In genomic region chr2:74458957-74459290, GRCh38 we compare ENCODE assay signal across 8 cellular contexts. TPM values are rescaled to one million over a fixed set of nuclear protein-coding genes. Genes with fewer than 3 reads are reported as not detected.
A peak's percentile ranks its signal among the peaks of the same experiment; 100 is the strongest.
DNase-seq lines count a peak whose midpoint lies in the region; ATAC-seq, FAIRE-seq and TF ChIP-seq lines count a peak whose summit lies in the region.

No MANE protein-coding gene starts in this region.

- peak overlapping the region; percentile 87 for H3K4me2 ChIP-seq in K562 (ENCODE audit: insufficient read depth, low read length)

- no peaks in the 10 kb centered on the region for H3K9me1 ChIP-seq in K562 (ENCODE audit: control insufficient read depth, insufficient read depth, low read length)

- H3K27ac ChIP-seq in heart right ventricle (peak overlapping the region in 9 of 10 donors; percentile 73 to 98 (median 79)), K562 (ENCODE audit: extremely low read depth, low read depth, low read length) (no peak overlapping the region), lower lobe of right lung (peak overlapping the region; percentile 81), urinary bladder (ENCODE audit: low read depth) (no peak overlapping the region)

- TF ChIP-seq POLR2A in K562 (conservative IDR thresholded peaks at IDR 0.05) (no peak), GM12891 (IDR thresholded peaks at IDR 0.05; ENCODE audit: low read depth, low read length) (no peak)

- H4K20me1 ChIP-seq in K562 (replicated peaks; ENCODE audit: control insufficient read depth, insufficient read depth, low read length) = no peaks in the 10 kb centered on the region; the same call in 1 of the 2 replicates

- WGBS in heart right ventricle, 2 donors = 2 to 3% methylated on average over 9 of the region's 9 CpGs
- 5% methylated on average over 9 of the region's 9 CpGs for WGBS in K562 (ENCODE audit: insufficient coverage, low coverage, missing lambda C conversion rate)
- WGBS in urinary bladder = 2% methylated on average over 9 of the region's 9 CpGs

- FAIRE-seq in K562 (lab: Jason Lieb, UNC) (no peak), GM12891 (lab: Jason Lieb, UNC) (no peak)

- H3K9me3 ChIP-seq in heart right ventricle (no peaks in the 10 kb centered on the region), K562 (replicated peaks; ENCODE audit: control insufficient read depth, insufficient read depth, low read depth, low read length) (no peaks in the 10 kb centered on the region), lower lobe of right lung (no peaks in the 10 kb centered on the region)

- peak overlapping the region; percentile 28; the same call in 1 of the 2 replicates for H2AFZ ChIP-seq in K562 (ENCODE audit: low read depth, low read length)

- intact Hi-C loops in heart right ventricle (cut with DNase I) (loop anchor here in 2 of 10 donors (1.0 kb wide), 2 partner anchors 13 to 48 kb away; partner anchors contain the start of genes MRPL53 (in 1 of the 2) and PCGF1 (in 1 of the 2)), Right ventricle myocardium superior (cut with DNase I) (no loop called here), K562 (cut with micrococcal nuclease) (no loop called here), lower lobe of right lung (cut with DNase I) (no loop called here)

- CTCF ChIA-PET in K562 (lab: Yijun Ruan, JAX; ENCODE audit: low intra/inter-chr PET ratio) = no interaction called here

- H3K79me2 ChIP-seq in K562 (ENCODE audit: control insufficient read depth, insufficient read depth, low read length) = peaks cover 15% of the 10 kb centered on the region; the same call in 1 of the 3 replicates

- POLR2A ChIA-PET in K562 (lab: Yijun Ruan, JAX) = interaction anchor here (0.6 to 2.5 kb wide), 8 partner anchors 8 to 135 kb away, joined by 3 to 12 read pairs (median 4); partner anchors contain the start of genes AUP1 and HTRA2

- no peak for TF ChIP-seq EP300 in K562 (IDR thresholded peaks at IDR 0.05; ENCODE audit: low read length)

- BruUV-seq in K562 (replicated peaks; lab: Mats Ljungman, UMichigan) = no TSS peak

- H3K36me3 ChIP-seq in heart right ventricle = peaks cover 0 to 35% (median 6%) of the 10 kb centered on the region in 9 donors
- peaks cover 35% of the 10 kb centered on the region for H3K36me3 ChIP-seq in K562 (ENCODE audit: control insufficient read depth, insufficient read depth, low read length)
- peaks cover 24% of the 10 kb centered on the region for H3K36me3 ChIP-seq in lower lobe of right lung
- no peaks in the 10 kb centered on the region for H3K36me3 ChIP-seq in urinary bladder (ENCODE audit: insufficient read depth)

- peaks cover 14 to 48% (median 39%) of the 10 kb centered on the region in 9 donors for H3K4me1 ChIP-seq in heart right ventricle
- peaks cover 7 to 36% of the 10 kb centered on the region in 2 experiments for H3K4me1 ChIP-seq in K562 (replicated peaks in 1 of 2; ENCODE audit: control insufficient read depth in 2 of 2, insufficient read depth in 2 of 2, low read length in 2 of 2)
- H3K4me1 ChIP-seq in lower lobe of right lung = peaks cover 44% of the 10 kb centered on the region
- no peaks in the 10 kb centered on the region for H3K4me1 ChIP-seq in urinary bladder (ENCODE audit: insufficient read depth)

- H3K9ac ChIP-seq in K562 (ENCODE audit: insufficient read depth in 1 of 2, low read depth in 2 of 2, low read length in 2 of 2) = peak overlapping the region; percentile 37 to 85; a peak in 3 of 4 replicates

- H3K27me3 ChIP-seq in heart right ventricle (no peaks in the 10 kb centered on the region), K562 (ENCODE audit: control insufficient read depth in 2 of 2, insufficient read depth in 2 of 2, low read length in 2 of 2) (no peaks in the 10 kb centered on the region), lower lobe of right lung (ENCODE audit: low read depth) (no peaks in the 10 kb centered on the region)

- DNase-seq in heart right ventricle (no peak), Right ventricle myocardium superior (no peak), K562 (ENCODE audit: extremely low read depth in 1 of 4, low spot score in 3 of 4) (no peak), lower lobe of right lung (no peak), GM12891 (ENCODE audit: insufficient read length, low spot score) (no peak), GM10266 (ENCODE audit: extremely low spot score) (no peak), mucosa of gallbladder (ENCODE audit: low spot score) (no peak)

- ATAC-seq in heart right ventricle (no peak), Right ventricle myocardium superior (ENCODE audit: poor library complexity) (no peak), K562 (no peak), lower lobe of right lung (no peak)

- in situ Hi-C loops in K562 (cut with MboI) = no loop called here

- peak overlapping the region; percentile 50 to 90 (median 79) for H3K4me3 ChIP-seq in heart right ventricle
- H3K4me3 ChIP-seq in K562 = peak overlapping the region; percentile 53
- H3K4me3 ChIP-seq in lower lobe of right lung = peak overlapping the region; percentile 74
- peak overlapping the region; percentile 52 for H3K4me3 ChIP-seq in urinary bladder (ENCODE audit: low read depth, low read length)

- TF ChIP-seq RAD21 in K562 (CRISPR knock-in tag; conservative IDR thresholded peaks at IDR 0.05 in 1 of 2, IDR thresholded peaks at IDR 0.05 in 1 of 2) = no peak

- TF ChIP-seq CTCF in heart right ventricle (IDR thresholded peaks at IDR 0.05) (no peak), K562 (IDR thresholded peaks at IDR 0.05 in 2 of 3, conservative IDR thresholded peaks at IDR 0.05 in 1 of 3; ENCODE audit: insufficient read depth in 2 of 3, low read depth in 1 of 3, low read length in 3 of 3) (no peak), lower lobe of right lung (IDR thresholded peaks at IDR 0.05) (no peak), GM10266 (IDR thresholded peaks at IDR 0.05; ENCODE audit: control insufficient read depth, insufficient read depth, low read depth, missing control alignments) (no peak)

RNA-seq across cellular contexts. Expression of gene WBP1, which starts 0.7 kb away (rescaled TPM):
- total RNA-seq in heart right ventricle = 10 to 100 TPM; 34.8 to 54.1 (median 45.8) TPM
- 10 to 100 TPM; 39.4 to 59.8 TPM for polyA plus RNA-seq in heart right ventricle
- total RNA-seq in Right ventricle myocardium superior = 42.4 TPM
- total RNA-seq in K562 (2011; cell fraction: chromatin; rRNA removed; ENCODE audit: low replicate concordance) = 26.2 and 59.3 TPM in 2 replicates
- total RNA-seq in K562 (2011; cell fraction: nucleolus; rRNA removed) = 35.9 and 44.2 TPM in 2 replicates
- 43.1 and 47.5 TPM in 2 replicates for total RNA-seq in K562 (2011; cell fraction: nucleoplasm; rRNA removed)
- 12.9 and 14.2 TPM in 2 replicates for total RNA-seq in K562 (2014; rRNA removed)
- 6.8 and 9.0 TPM in 2 replicates for total RNA-seq in K562 (2014; rRNA removed; fragmentation: Illumina TruSeq; extraction: Trizol)
- total RNA-seq in K562 (2015; rRNA removed; fragmentation: Illumina TruSeq; extraction: Trizol) = 10.3 TPM in 2 replicates
- total RNA-seq in K562 (2021) = 21.4 and 21.5 TPM in 2 replicates
- 19.9 and 21.9 TPM in 2 replicates for polyA plus RNA-seq in K562 (2011; rRNA removed)
- polyA plus RNA-seq in K562 (2011; cell fraction: cytosol; rRNA removed) = 25.5 and 43.6 TPM in 2 replicates
- polyA plus RNA-seq in K562 (2011; cell fraction: nucleus; rRNA removed) = 176 and 310 TPM in 2 replicates
- 25.5 and 36.8 TPM in 2 replicates for polyA plus RNA-seq in K562 (2012)
- 19.8 and 20.5 TPM in 2 replicates for polyA plus RNA-seq in K562 (2014; fragmentation: Illumina TruSeq; extraction: Trizol)
- polyA plus RNA-seq in K562 (2014; fragmentation: Nextera tagmentation; extraction: Ambion mirVana) = 1 to 10 TPM; 1.9 to 2.1 TPM
- 27.7 and 34.5 TPM in 2 replicates for polyA plus RNA-seq in K562 (2014; rRNA removed)
- polyA minus RNA-seq in K562 (2011; rRNA and poly(A)+ RNA removed) = 5.8 and 7.0 TPM in 2 replicates
- polyA minus RNA-seq in K562 (2011; cell fraction: cytosol; rRNA and poly(A)+ RNA removed) = 3.4 and 5.9 TPM in 2 replicates
- 17.2 and 23.6 TPM in 2 replicates for polyA minus RNA-seq in K562 (2011; cell fraction: nucleus; rRNA and poly(A)+ RNA removed)
- total RNA-seq in lower lobe of right lung = 60.1 TPM
- 23.1 TPM for total RNA-seq in urinary bladder
- 99.3 TPM for polyA plus RNA-seq in urinary bladder
- 66.8 TPM for polyA plus RNA-seq in GM12891 (2012; ENCODE audit: low read depth, missing spikeins)
- total RNA-seq in mucosa of gallbladder = 132 TPM

RNA-seq across cellular contexts. Expression of gene INO80B, which starts 4.0 kb away (rescaled TPM):
- 10 to 100 TPM in 9 of 10 donors, 1 to 10 TPM in 1; 8.9 to 22.0 (median 19.4) TPM for total RNA-seq in heart right ventricle
- 10 to 100 TPM; 29.6 to 40.7 TPM for polyA plus RNA-seq in heart right ventricle
- 19.6 TPM for total RNA-seq in Right ventricle myocardium superior
- total RNA-seq in K562 (2011; cell fraction: chromatin; rRNA removed; ENCODE audit: low replicate concordance) = 23.9 and 33.5 TPM in 2 replicates
- total RNA-seq in K562 (2011; cell fraction: nucleolus; rRNA removed) = 19.1 and 19.8 TPM in 2 replicates
- 14.8 and 21.1 TPM in 2 replicates for total RNA-seq in K562 (2011; cell fraction: nucleoplasm; rRNA removed)
- total RNA-seq in K562 (2014; rRNA removed) = 9.0 and 14.3 TPM in 2 replicates
- total RNA-seq in K562 (2014; rRNA removed; fragmentation: Illumina TruSeq; extraction: Trizol) = 17.1 and 17.9 TPM in 2 replicates
- total RNA-seq in K562 (2015; rRNA removed; fragmentation: Illumina TruSeq; extraction: Trizol) = 9.9 and 10.6 TPM in 2 replicates
- 18.4 and 22.6 TPM in 2 replicates for total RNA-seq in K562 (2021)
- 5.9 and 8.9 TPM in 2 replicates for polyA plus RNA-seq in K562 (2011; rRNA removed)
- polyA plus RNA-seq in K562 (2011; cell fraction: cytosol; rRNA removed) = 1.9 and 5.8 TPM in 2 replicates
- polyA plus RNA-seq in K562 (2011; cell fraction: nucleus; rRNA removed) = 33.7 and 52.6 TPM in 2 replicates
- polyA plus RNA-seq in K562 (2012) = 11.7 and 21.7 TPM in 2 replicates
- polyA plus RNA-seq in K562 (2014; fragmentation: Illumina TruSeq; extraction: Trizol) = 8.5 and 10.0 TPM in 2 replicates
- polyA plus RNA-seq in K562 (2014; fragmentation: Nextera tagmentation; extraction: Ambion mirVana) = under 1 TPM; 0.41 to 0.66 TPM
- polyA plus RNA-seq in K562 (2014; rRNA removed) = 11.0 and 11.5 TPM in 2 replicates
- 3.9 and 8.4 TPM in 2 replicates for polyA minus RNA-seq in K562 (2011; rRNA and poly(A)+ RNA removed)
- 0.95 TPM in 1 of 2 replicates, not detected in the other for polyA minus RNA-seq in K562 (2011; cell fraction: cytosol; rRNA and poly(A)+ RNA removed)
- polyA minus RNA-seq in K562 (2011; cell fraction: nucleus; rRNA and poly(A)+ RNA removed) = 11.1 and 15.1 TPM in 2 replicates
- total RNA-seq in lower lobe of right lung = 38.4 TPM
- total RNA-seq in urinary bladder = 13.5 TPM
- polyA plus RNA-seq in urinary bladder = 35.2 TPM
- polyA plus RNA-seq in GM12891 (2012; ENCODE audit: low read depth, missing spikeins) = 23.3 TPM
- total RNA-seq in mucosa of gallbladder = 51.8 TPM

RNA-seq across cellular contexts. Expression of gene MOGS, which starts 6.3 kb away (rescaled TPM):
- total RNA-seq in heart right ventricle (10 to 100 TPM; 12.1 to 28.3 (median 18.0) TPM), Right ventricle myocardium superior (19.2 TPM), K562 (2014; rRNA removed) (44.5 and 51.0 TPM in 2 replicates), K562 (2014; rRNA removed; fragmentation: Illumina TruSeq; extraction: Trizol) (22.2 and 29.4 TPM in 2 replicates), K562 (2015; rRNA removed; fragmentation: Illumina TruSeq; extraction: Trizol) (35.3 TPM in 2 replicates), K562 (2021) (61.2 and 62.3 TPM in 2 replicates), lower lobe of right lung (50.9 TPM), urinary bladder (28.4 TPM), mucosa of gallbladder (80.0 TPM)
- polyA plus RNA-seq in heart right ventricle (10 to 100 TPM; 25.6 to 30.4 TPM), K562 (2011; rRNA removed) (34.2 and 46.0 TPM in 2 replicates), K562 (2014; fragmentation: Illumina TruSeq; extraction: Trizol) (47.1 and 49.4 TPM in 2 replicates), K562 (2014; fragmentation: Nextera tagmentation; extraction: Ambion mirVana) (1 to 10 TPM; 1.6 to 3.5 TPM), K562 (2014; rRNA removed) (49.3 and 52.5 TPM in 2 replicates), urinary bladder (27.2 TPM)
- total RNA-seq in K562 (2011; cell fraction: chromatin; rRNA removed; ENCODE audit: low replicate concordance) = 113 and 233 TPM in 2 replicates
- 186 and 214 TPM in 2 replicates for total RNA-seq in K562 (2011; cell fraction: nucleolus; rRNA removed)
- 140 and 145 TPM in 2 replicates for total RNA-seq in K562 (2011; cell fraction: nucleoplasm; rRNA removed)
- polyA plus RNA-seq in K562 (2011; cell fraction: cytosol; rRNA removed) = 30.1 and 59.5 TPM in 2 replicates
- polyA plus RNA-seq in K562 (2011; cell fraction: nucleus; rRNA removed) = 204 and 279 TPM in 2 replicates
- 55.5 and 58.2 TPM in 2 replicates for polyA plus RNA-seq in K562 (2012)
- polyA minus RNA-seq in K562 (2011; rRNA and poly(A)+ RNA removed) = 25.0 and 27.6 TPM in 2 replicates
- polyA minus RNA-seq in K562 (2011; cell fraction: cytosol; rRNA and poly(A)+ RNA removed) = 31.5 and 32.4 TPM in 2 replicates
- 21.4 and 22.1 TPM in 2 replicates for polyA minus RNA-seq in K562 (2011; cell fraction: nucleus; rRNA and poly(A)+ RNA removed)
- 31.5 TPM for polyA plus RNA-seq in GM12891 (2012; ENCODE audit: low read depth, missing spikeins)

RNA-seq across cellular contexts. Expression of gene MRPL53, which starts 13.6 kb away (rescaled TPM):
- total RNA-seq in heart right ventricle (100 to 1,000 TPM; 136 to 188 (median 150) TPM), Right ventricle myocardium superior (159 TPM), K562 (2014; rRNA removed) (60.8 and 68.2 TPM in 2 replicates), K562 (2014; rRNA removed; fragmentation: Illumina TruSeq; extraction: Trizol) (14.5 and 18.2 TPM in 2 replicates), K562 (2015; rRNA removed; fragmentation: Illumina TruSeq; extraction: Trizol) (45.7 and 46.4 TPM in 2 replicates), K562 (2021) (80.8 and 87.9 TPM in 2 replicates), lower lobe of right lung (81.3 TPM), urinary bladder (14.0 TPM), mucosa of gallbladder (80.9 TPM)
- polyA plus RNA-seq in heart right ventricle (100 to 1,000 TPM in 1 of 2 donors, 10 to 100 TPM in 1; 92.3 to 123 TPM), K562 (2011; rRNA removed) (15.1 and 20.0 TPM in 2 replicates), K562 (2014; fragmentation: Illumina TruSeq; extraction: Trizol) (11.5 and 37.5 TPM in 2 replicates), K562 (2014; fragmentation: Nextera tagmentation; extraction: Ambion mirVana) (10 to 100 TPM; 24.3 to 41.1 TPM), K562 (2014; rRNA removed) (53.9 and 84.3 TPM in 2 replicates), urinary bladder (75.2 TPM)
- total RNA-seq in K562 (2011; cell fraction: chromatin; rRNA removed; ENCODE audit: low replicate concordance) = 18.9 and 39.7 TPM in 2 replicates
- total RNA-seq in K562 (2011; cell fraction: nucleolus; rRNA removed) = 42.7 and 46.7 TPM in 2 replicates
- total RNA-seq in K562 (2011; cell fraction: nucleoplasm; rRNA removed) = 23.2 and 28.7 TPM in 2 replicates
- 23.7 and 82.7 TPM in 2 replicates for polyA plus RNA-seq in K562 (2011; cell fraction: cytosol; rRNA removed)
- polyA plus RNA-seq in K562 (2011; cell fraction: nucleus; rRNA removed) = 16.1 and 33.6 TPM in 2 replicates
- polyA plus RNA-seq in K562 (2012) = 72.4 and 72.9 TPM in 2 replicates
- polyA minus RNA-seq in K562 (2011; rRNA and poly(A)+ RNA removed) = 4.9 and 8.8 TPM in 2 replicates
- 18.4 and 20.1 TPM in 2 replicates for polyA minus RNA-seq in K562 (2011; cell fraction: cytosol; rRNA and poly(A)+ RNA removed)
- polyA minus RNA-seq in K562 (2011; cell fraction: nucleus; rRNA and poly(A)+ RNA removed) = 10.9 and 12.3 TPM in 2 replicates
- 133 TPM for polyA plus RNA-seq in GM12891 (2012; ENCODE audit: low read depth, missing spikeins)

RNA-seq across cellular contexts. Expression of gene RTKN, which starts 17.2 kb away (rescaled TPM):
- 10 to 100 TPM in 8 of 10 donors, 1 to 10 TPM in 2; 9.3 to 23.4 (median 14.9) TPM for total RNA-seq in heart right ventricle
- polyA plus RNA-seq in heart right ventricle = 10 to 100 TPM; 25.5 to 33.9 TPM
- total RNA-seq in Right ventricle myocardium superior = 17.8 TPM
- total RNA-seq in K562 (2011; cell fraction: chromatin; rRNA removed; ENCODE audit: low replicate concordance) = 18.5 and 26.2 TPM in 2 replicates
- 17.4 and 18.7 TPM in 2 replicates for total RNA-seq in K562 (2011; cell fraction: nucleolus; rRNA removed)
- 15.6 and 20.5 TPM in 2 replicates for total RNA-seq in K562 (2011; cell fraction: nucleoplasm; rRNA removed)
- total RNA-seq in K562 (2014; rRNA removed) = 6.1 and 6.7 TPM in 2 replicates
- 1.9 and 2.6 TPM in 2 replicates for total RNA-seq in K562 (2014; rRNA removed; fragmentation: Illumina TruSeq; extraction: Trizol)
- total RNA-seq in K562 (2015; rRNA removed; fragmentation: Illumina TruSeq; extraction: Trizol) = 2.1 and 3.6 TPM in 2 replicates
- 6.8 and 6.9 TPM in 2 replicates for total RNA-seq in K562 (2021)
- 2.7 and 3.6 TPM in 2 replicates for polyA plus RNA-seq in K562 (2011; rRNA removed)
- 2.7 and 4.9 TPM in 2 replicates for polyA plus RNA-seq in K562 (2011; cell fraction: cytosol; rRNA removed)
- 21.0 and 31.3 TPM in 2 replicates for polyA plus RNA-seq in K562 (2011; cell fraction: nucleus; rRNA removed)
- 4.8 and 6.7 TPM in 2 replicates for polyA plus RNA-seq in K562 (2012)
- polyA plus RNA-seq in K562 (2014; fragmentation: Illumina TruSeq; extraction: Trizol) = 3.7 and 5.0 TPM in 2 replicates
- under 1 TPM; 0.14 to 0.22 TPM for polyA plus RNA-seq in K562 (2014; fragmentation: Nextera tagmentation; extraction: Ambion mirVana)
- 3.7 and 4.9 TPM in 2 replicates for polyA plus RNA-seq in K562 (2014; rRNA removed)
- 2.1 and 2.5 TPM in 2 replicates for polyA minus RNA-seq in K562 (2011; rRNA and poly(A)+ RNA removed)
- 2.4 and 2.9 TPM in 2 replicates for polyA minus RNA-seq in K562 (2011; cell fraction: cytosol; rRNA and poly(A)+ RNA removed)
- polyA minus RNA-seq in K562 (2011; cell fraction: nucleus; rRNA and poly(A)+ RNA removed) = 8.8 and 11.4 TPM in 2 replicates
- 27.5 TPM for total RNA-seq in lower lobe of right lung
- 18.0 TPM for total RNA-seq in urinary bladder
- polyA plus RNA-seq in urinary bladder = 14.2 TPM
- polyA plus RNA-seq in GM12891 (2012; ENCODE audit: low read depth, missing spikeins) = 7.9 TPM
- total RNA-seq in mucosa of gallbladder = 86.4 TPM

Comparison
In these comparisons a context has a peak if more than half of its experiments do, and no peak if none do; other contexts are left out.
1. H3K27ac ChIP-seq: peak in heart right ventricle (9 of 10) and lower lobe of right lung (single experiment); none in K562 (single experiment) and urinary bladder (single experiment).
2. Peak in every context shown above with its lines, with median percentiles within 50 percentile points of each other: H3K4me3 ChIP-seq.